26 cellular contexts compared by ENCODE assay signal in genomic region chr14:57244103-57244502, GRCh38. TPM values are rescaled to one million over a fixed set of nuclear protein-coding genes. Genes with fewer than 3 reads are reported as not detected.
A peak's percentile ranks its signal among the peaks of the same experiment; 100 is the strongest.
DNase-seq lines count a peak whose midpoint lies in the region; ATAC-seq and TF ChIP-seq lines count a peak whose summit lies in the region.
"Had no signal": no experiment of that assay in that cellular context is flagged by ENCODE, and none has a peak within 500 bp of the region (broad histone marks: within the 10 kb centered on the region; RNA-seq: fewer than 3 reads in every experiment).

No MANE protein-coding gene starts in this region.

- H3K27me3 ChIP-seq in left lung (no peaks in the 10 kb centered on the region), mammary epithelial cell (ENCODE audit: insufficient read depth, low read length) (no peaks in the 10 kb centered on the region)
- H3K27me3 ChIP-seq: adrenal gland, BLaER1, heart right ventricle, neural progenitor cell, right lobe of liver, SJCRH30, uterus had no signal

- ATAC-seq in left lung (peak; percentile 39), HG02759 (IDR thresholded peaks at IDR 0.05; ENCODE audit: unreplicated experiment) (no peak)
- ATAC-seq: activated T-cell treated with anti-CD3 and anti-CD28 coated beads, Interleukin-2, amount 50 U/mL, for 4 hours; right lobe of liver; stimulated activated naive B cell treated with anti-CD40 and anti-IgM and Interleukin-4, amounts not matched to agents 10 μg/mL and 1 μg/mL and 100 μg/mL, for 72 hours; WTC11 had no signal

- CTCF ChIA-PET in mammary epithelial cell (lab: Charles Lee; ENCODE audit: low non-redundant PET), result no interaction called here

- H3K4me2 ChIP-seq in mammary epithelial cell (ENCODE audit: insufficient read depth, low read depth, low read length), result no peak overlapping the region
- H3K4me2 ChIP-seq: BLaER1, neural progenitor cell had no signal

- H3K36me3 ChIP-seq in left lung (peaks cover 0 to 30% of the 10 kb centered on the region in 2 donors), mammary epithelial cell (ENCODE audit: insufficient read depth, low read length) (peaks cover 10% of the 10 kb centered on the region)
- H3K36me3 ChIP-seq: uterus had no signal

- no TSS peak for BruUV-seq in mammary epithelial cell (replicated peaks; lab: Mats Ljungman, UMichigan)

- H3K9me3 ChIP-seq in left lung, result no peaks in the 10 kb centered on the region
- no peaks in the 10 kb centered on the region for H3K9me3 ChIP-seq in mammary epithelial cell (replicated peaks; ENCODE audit: insufficient read depth, low read length)
- H3K9me3 ChIP-seq: adrenal gland, BLaER1, heart right ventricle, right lobe of liver, SJCRH30, uterus had no signal

- DNase-seq in AG10803 (ENCODE audit: low read depth) (peak; percentile 65), LHCN-M2 (ENCODE audit: low read depth) (peak; percentile 8), choroid plexus epithelial cell (ENCODE audit: low read depth) (peak; percentile 29), left lung (no peak), NCI-H226 (no peak), NCI-H446 treated with DMSO at 0.1 percent for 48 hours (lab: John Stamatoyannopoulos, UW) (no peak), mammary epithelial cell (no peak)
- DNase-seq: activated CD4-positive, alpha-beta T cell treated with anti-CD3 and anti-CD28 coated beads, Interleukin-2, amount 50 U/mL, for 1 hour; activated T-cell treated with anti-CD3 and anti-CD28 coated beads, Interleukin-2, amount 50 U/mL, for 4 hours; adrenal gland; foreskin fibroblast; HCEC 1CT; heart right ventricle; KG1; NCI-H1417; NCI-H2081; NCI-H2227 treated with DMSO at 0.1 percent for 48 hours; NCI-H82; right lobe of liver; SJCRH30; stimulated activated naive B cell treated with anti-CD40 and anti-IgM and Interleukin-4, amounts not matched to agents 10 μg/mL and 1 μg/mL and 100 μg/mL, for 72 hours; uterus had no signal

- H3K9ac ChIP-seq in mammary epithelial cell (ENCODE audit: insufficient read depth, low read length), result no peak overlapping the region
- H3K9ac ChIP-seq: BLaER1, neural progenitor cell had no signal

- H4K20me1 ChIP-seq in mammary epithelial cell (ENCODE audit: insufficient read depth, low read length), result no peaks in the 10 kb centered on the region
- H4K20me1 ChIP-seq: BLaER1 had no signal

- H3K4me3 ChIP-seq in AG10803 (ENCODE audit: low read length) (no peak overlapping the region), choroid plexus epithelial cell (ENCODE audit: low read depth, low read length) (no peak overlapping the region), left lung (no peak overlapping the region), mammary epithelial cell (replicated peaks in 1 of 3; ENCODE audit: insufficient read depth in 1 of 3, low read depth in 2 of 3, low read length in 3 of 3) (no peak overlapping the region)
- H3K4me3 ChIP-seq: adrenal gland, BLaER1, heart right ventricle, neural progenitor cell, right lobe of liver, SJCRH30, uterus had no signal

- no peak overlapping the region for H2AFZ ChIP-seq in mammary epithelial cell (ENCODE audit: low read depth, low read length)
- H2AFZ ChIP-seq: neural progenitor cell had no signal

- no peaks in the 10 kb centered on the region for H3K4me1 ChIP-seq in left lung
- H3K4me1 ChIP-seq in mammary epithelial cell (ENCODE audit: insufficient read depth, low read length), result no peaks in the 10 kb centered on the region
- H3K4me1 ChIP-seq: adrenal gland, BLaER1, neural progenitor cell, right lobe of liver, SJCRH30, uterus had no signal

- intact Hi-C loops in left lung (cut with DNase I) (no loop called here), mammary epithelial cell (cut with micrococcal nuclease) (no loop called here)

- H3K27ac ChIP-seq in left lung, result no peak overlapping the region
- H3K27ac ChIP-seq in mammary epithelial cell (ENCODE audit: insufficient read depth, low read depth, low read length), result no peak overlapping the region
- H3K27ac ChIP-seq: adrenal gland, BLaER1, heart right ventricle, neural progenitor cell, right lobe of liver, SJCRH30, uterus had no signal

- H3K79me2 ChIP-seq in mammary epithelial cell (ENCODE audit: insufficient read depth, low read length), result peaks cover 13% of the 10 kb centered on the region

- TF ChIP-seq CTCF in AG10803 (conservative IDR thresholded peaks at IDR 0.05; ENCODE audit: low read length) (no peak), choroid plexus epithelial cell (conservative IDR thresholded peaks at IDR 0.05; ENCODE audit: low read depth, low read length) (no peak), left lung (IDR thresholded peaks at IDR 0.05) (no peak), mammary epithelial cell (conservative IDR thresholded peaks at IDR 0.05 in 1 of 2, IDR thresholded peaks at IDR 0.05 in 1 of 2; ENCODE audit: extremely low read depth in 1 of 2, insufficient read depth in 1 of 2, low read depth in 1 of 2, low read length in 2 of 2) (no peak)

- dilution Hi-C loops in mammary epithelial cell (cut with HindIII; ENCODE audit: low sequenced_read_pairs), result no loop called here

- WGBS in mammary epithelial cell (ENCODE audit: low coverage, missing lambda C conversion rate), result 60% methylated on average over 2 of the region's 2 CpGs

- in situ Hi-C loops in mammary epithelial cell (cut with MboI; ENCODE audit: low sequenced_read_pairs in 2 of 2), result no loop called here

RNA-seq across cellular contexts. Expression of gene EXOC5, which starts 24.6 kb away (rescaled TPM):
- total RNA-seq in LHCN-M2 (2014; rRNA removed), result 72.5 and 77.1 TPM in 2 replicates
- polyA plus RNA-seq in LHCN-M2 (2012), result 25.2 TPM
- 10 to 100 TPM; 59.5 to 73.0 TPM for total RNA-seq in left lung
- 10 to 100 TPM; 67.0 to 78.8 TPM for total RNA-seq in mammary epithelial cell
- polyA plus RNA-seq in mammary epithelial cell, result 24.1 TPM
- 27.3 TPM for polyA minus RNA-seq in mammary epithelial cell

RNA-seq across cellular contexts. Expression of gene AP5M1, which starts 24.7 kb away (rescaled TPM):
- total RNA-seq in LHCN-M2 (2014; rRNA removed), result 28.9 and 36.2 TPM in 2 replicates
- polyA plus RNA-seq in LHCN-M2 (2012), result 12.7 TPM
- 10 to 100 TPM; 42.2 to 43.5 TPM for total RNA-seq in left lung
- 10 to 100 TPM; 33.7 to 35.6 TPM for total RNA-seq in mammary epithelial cell
- 21.5 TPM for polyA plus RNA-seq in mammary epithelial cell
- polyA minus RNA-seq in mammary epithelial cell, result 70.5 TPM

Comparison
In these comparisons a context has a peak if more than half of its experiments do, and no peak if none do; other contexts are left out.
1. DNase-seq: peak in AG10803 (single experiment), LHCN-M2 (single experiment) and choroid plexus epithelial cell (single experiment); none in left lung (0 of 2), NCI-H226 (single experiment), NCI-H446 treated with DMSO at 0.1 percent for 48 hours (single experiment) and mammary epithelial cell (single experiment).